2 cellular contexts compared by ENCODE assay signal in genomic region chr3:183266454-183266853, GRCh38.
TF ChIP-seq lines count a peak whose summit lies in the region.

No MANE protein-coding gene starts in this region.

TF ChIP-seq in GM23338, 12 proteins besides CTCF, POLR2A, EP300 and RAD21:
- TF ChIP-seq REST (IDR thresholded peaks at IDR 0.05; ENCODE audit: unreplicated experiment) (no peak), ETS1 (IDR thresholded peaks at IDR 0.05) (no peak), NANOG (IDR thresholded peaks at IDR 0.05; ENCODE audit: borderline replicate concordance) (no peak)
TF ChIP-seq in GM23338: peak in this region for 0.

TF ChIP-seq in H1, 55 proteins besides CTCF, POLR2A, EP300 and RAD21:
- TF ChIP-seq SRF (IDR thresholded peaks at IDR 0.05; ENCODE audit: low read depth, low read length) (no peak), TCF12 (IDR thresholded peaks at IDR 0.05; ENCODE audit: low read depth, low read length) (no peak), RXRA (IDR thresholded peaks at IDR 0.05; ENCODE audit: insufficient read depth, low read depth, low read length) (no peak), NRF1 (IDR thresholded peaks at IDR 0.05; ENCODE audit: low read depth, low read length) (no peak), FOSL1 (IDR thresholded peaks at IDR 0.05; ENCODE audit: insufficient read depth, low read depth, low read length) (no peak), KDM1A (IDR thresholded peaks at IDR 0.05; ENCODE audit: borderline replicate concordance, low read length) (no peak), ATF3 (IDR thresholded peaks at IDR 0.05; ENCODE audit: insufficient read depth, low read depth, low read length) (no peak), BRCA1 (IDR thresholded peaks at IDR 0.05; ENCODE audit: low read depth, low read length) (no peak), GTF2F1 (IDR thresholded peaks at IDR 0.05; ENCODE audit: borderline replicate concordance, low read depth, low read length) (no peak), CBX5 (IDR thresholded peaks at IDR 0.05; ENCODE audit: low read depth, low read length) (no peak), RNF2 (IDR thresholded peaks at IDR 0.05; ENCODE audit: borderline replicate concordance, low read depth, low read length, missing control alignments, poor library complexity, severe bottlenecking) (no peak), CTBP2 (IDR thresholded peaks at IDR 0.05; ENCODE audit: borderline replicate concordance, insufficient read depth, insufficient read length, low read length) (no peak), CREB1 (IDR thresholded peaks at IDR 0.05) (no peak), SIRT6 (IDR thresholded peaks at IDR 0.05; ENCODE audit: low read length) (no peak), JUN (IDR thresholded peaks at IDR 0.05; ENCODE audit: low read depth, low read length) (no peak)
